ENCODE assay signal across 9 cellular contexts in the genomic region with DNA sequence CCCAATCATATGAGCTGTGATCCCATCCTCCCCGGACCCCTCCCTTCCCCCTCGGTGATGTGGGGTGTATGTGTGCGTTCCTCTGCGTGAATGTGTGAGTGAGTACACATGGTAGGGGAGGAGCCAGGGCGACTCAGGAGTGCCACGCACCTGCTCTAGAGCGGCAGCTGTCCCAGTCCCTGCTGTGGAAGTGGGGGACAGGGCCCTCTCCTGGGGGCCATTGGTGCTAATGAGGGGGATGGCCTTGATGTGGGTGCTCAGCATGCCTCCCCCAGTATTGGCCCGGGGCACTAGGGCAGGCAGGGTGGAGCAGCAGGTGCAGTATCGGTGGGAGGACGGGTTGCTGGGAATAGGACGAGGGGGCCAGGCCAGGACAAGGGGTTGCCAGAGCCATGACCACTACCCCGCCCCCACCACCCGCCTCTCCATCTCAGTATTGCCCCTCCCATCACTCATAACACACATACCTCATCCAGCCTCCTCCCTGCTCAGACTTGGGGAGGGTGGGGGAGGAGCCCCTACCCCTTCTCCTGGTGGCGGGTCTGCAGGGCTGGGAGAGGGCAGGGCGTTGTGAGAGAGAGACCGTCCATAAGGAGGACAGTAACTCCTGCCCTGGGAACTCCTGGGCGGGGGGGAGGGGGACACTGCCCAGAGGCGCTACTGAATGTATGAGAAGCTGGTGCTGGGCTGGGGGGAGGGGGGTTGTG. TPM values are rescaled to one million over a fixed set of nuclear protein-coding genes. Genes with fewer than 3 reads are reported as not detected.
DNase-seq lines count a peak whose midpoint lies in the region; ATAC-seq and TF ChIP-seq lines count a peak whose summit lies in the region.
"Had no signal": no experiment of that assay in that cellular context is flagged by ENCODE, and none has a peak within 500 bp of the region (broad histone marks: within the 10 kb centered on the region; RNA-seq: fewer than 3 reads in every experiment).

No MANE protein-coding gene starts in this region.

- H3K27ac ChIP-seq in lung (ENCODE audit: low read depth in 1 of 2, low read length in 1 of 2) (peak overlapping the region; percentile 60 to 92), transverse colon (peak overlapping the region; percentile 93 to 99 (median 96))

- intact Hi-C loops in transverse colon (cut with DNase I; ENCODE audit: low total_unique reads) = no loop called here

- in situ Hi-C loops in transverse colon (cut with MboI; ENCODE audit: low pct_ligation_motif_present in 1 of 4, low pct_unique_long_range_greater_than_20kb in 1 of 4, low sequenced_read_pairs in 3 of 4) = no loop called here

- peaks cover 0 to 4% of the 10 kb centered on the region in 2 donors for H3K9me3 ChIP-seq in lung (ENCODE audit: control insufficient read depth in 2 of 2, insufficient read depth in 1 of 2, low read length in 1 of 2)
- no peaks in the 10 kb centered on the region for H3K9me3 ChIP-seq in transverse colon

- H3K9me3 Mint-ChIP-seq in brain = no peaks in the 10 kb centered on the region

- H3K4me3 ChIP-seq in lung (no peak overlapping the region), transverse colon (no peak overlapping the region)

- DNase-seq in NCI-H524 (lab: John Stamatoyannopoulos, UW) = peak; percentile 40 to 54
- DNase-seq in NCI-H524 treated with DMSO at 0.1 percent for 48 hours (lab: John Stamatoyannopoulos, UW) = no peak
- no peak for DNase-seq in lung (ENCODE audit: low spot score)
- DNase-seq in transverse colon = no peak
- DNase-seq in RKO (ENCODE audit: low spot score) = no peak
- DNase-seq in KG1 (lab: John Stamatoyannopoulos, UW) = no peak

- peaks cover 3% of the 10 kb centered on the region for H3K27me3 Mint-ChIP-seq in brain

- TF ChIP-seq EP300 in transverse colon (IDR thresholded peaks at IDR 0.05; ENCODE audit: low read depth) = no peak

- H3K4me3 Mint-ChIP-seq in brain = peak overlapping the region in 2 of 5 experiments; percentile 16 to 49

- TF ChIP-seq POLR2A in transverse colon (IDR thresholded peaks at IDR 0.05) = no peak

- no peak for TF ChIP-seq CTCF in brain (conservative IDR thresholded peaks at IDR 0.05)
- TF ChIP-seq CTCF in lung (IDR thresholded peaks at IDR 0.05; ENCODE audit: control extremely low read depth, extremely low read depth) = no peak
- TF ChIP-seq CTCF in transverse colon (IDR thresholded peaks at IDR 0.05) = no peak

- peaks cover 3 to 70% of the 10 kb centered on the region in 2 donors for H3K36me3 ChIP-seq in lung (ENCODE audit: control insufficient read depth in 2 of 2, insufficient read depth in 2 of 2, low read length in 2 of 2)
- H3K36me3 ChIP-seq in transverse colon = peaks cover 0 to 39% (median 13%) of the 10 kb centered on the region in 4 donors

- H3K27me3 ChIP-seq in lung (ENCODE audit: control insufficient read depth, insufficient read depth) (no peaks in the 10 kb centered on the region), transverse colon (no peaks in the 10 kb centered on the region)

- H3K27ac Mint-ChIP-seq in brain = peak overlapping the region; percentile 47 to 98 (median 90)
- H3K27ac Mint-ChIP-seq: activated naive CD4-positive, alpha-beta T cell treated with anti-CD3 and anti-CD28 coated beads, Interleukin-2, amount 50 U/mL, for 72 hours had no signal

- ATAC-seq in lung (ENCODE audit: insufficient read depth, low FRiP score) = no peak
- ATAC-seq in HG02642 (IDR thresholded peaks at IDR 0.05; ENCODE audit: poor library complexity, unreplicated experiment) = no peak
- ATAC-seq: activated naive CD4-positive, alpha-beta T cell treated with anti-CD3 and anti-CD28 coated beads, Interleukin-2, amount 50 U/mL, for 72 hours had no signal

- 61 to 80% methylated on average over 17 to 18 of the region's 18 CpGs for WGBS in lung, 2 donors
- WGBS in transverse colon (ENCODE audit: low coverage in 1 of 2), 2 donors = 51% methylated on average over 13 of the region's 18 CpGs; no CpG with 5 or more reads in 1 of the 2 donors

- H3K4me1 ChIP-seq in lung (ENCODE audit: control insufficient read depth in 2 of 2, insufficient read depth in 2 of 2, low read length in 2 of 2) = peaks cover 13 to 15% of the 10 kb centered on the region in 2 donors
- H3K4me1 ChIP-seq in transverse colon = peaks cover 29 to 57% (median 54%) of the 10 kb centered on the region in 4 donors

- peaks cover 43% of the 10 kb centered on the region for H3K4me1 Mint-ChIP-seq in brain

- peaks cover 23% of the 10 kb centered on the region for H3K36me3 Mint-ChIP-seq in brain

RNA-seq across cellular contexts. Expression of a gene that starts 8.5 kb away (rescaled TPM):
- polyA plus RNA-seq in brain (ENCODE audit: insufficient read depth, low read depth, low replicate concordance) = 43.8 TPM
- 10 to 100 TPM in 1 of 2 donors, 1 to 10 TPM in 1; 3.2 to 19.4 TPM for total RNA-seq in lung
- 10 to 100 TPM in 1 of 2 donors, 1 to 10 TPM in 1; 8.7 to 19.6 TPM for polyA plus RNA-seq in lung
- 10 to 100 TPM in 1 of 4 donors, 1 to 10 TPM in 3; 4.8 to 18.0 (median 7.3) TPM for total RNA-seq in transverse colon

RNA-seq across cellular contexts. Expression of a gene that starts 29.1 kb away (rescaled TPM):
- polyA plus RNA-seq in brain (ENCODE audit: insufficient read depth, low read depth, low replicate concordance) (176 TPM), lung (10 to 100 TPM; 28.5 to 33.6 TPM)
- total RNA-seq in lung (10 to 100 TPM; 41.3 to 55.9 TPM), transverse colon (10 to 100 TPM; 32.6 to 82.6 (median 58.6) TPM)

RNA-seq across cellular contexts. Expression of a gene that starts 29.9 kb away (rescaled TPM):
- polyA plus RNA-seq in brain (ENCODE audit: insufficient read depth, low read depth, low replicate concordance) (94.4 TPM), lung (10 to 100 TPM; 73.2 to 84.6 TPM)
- total RNA-seq in lung (100 to 1,000 TPM in 1 of 2 donors, 10 to 100 TPM in 1; 84.8 to 111 TPM), transverse colon (100 to 1,000 TPM in 2 of 4 donors, 10 to 100 TPM in 2; 73.9 to 258 (median 90.6) TPM)

RNA-seq across cellular contexts. Expression of a gene that starts 37.6 kb away (rescaled TPM):
- polyA plus RNA-seq in brain (ENCODE audit: insufficient read depth, low read depth, low replicate concordance) = 95.0 TPM
- total RNA-seq in lung = 10 to 100 TPM; 69.9 to 82.3 TPM
- polyA plus RNA-seq in lung = 100 to 1,000 TPM in 1 of 2 donors, 10 to 100 TPM in 1; 48.2 to 149 TPM
- 100 to 1,000 TPM in 2 of 4 donors, 10 to 100 TPM in 2; 64.3 to 294 (median 112) TPM for total RNA-seq in transverse colon

RNA-seq across cellular contexts. Expression of a gene that starts 48.5 kb away (rescaled TPM):
- polyA plus RNA-seq in brain (ENCODE audit: insufficient read depth, low read depth, low replicate concordance) (150 TPM), lung (10 to 100 TPM; 37.2 to 47.8 TPM)
- total RNA-seq in lung (10 to 100 TPM; 74.8 to 85.5 TPM), transverse colon (10 to 100 TPM; 41.8 to 65.1 (median 51.0) TPM)

Comparison
In these comparisons a context has a peak if more than half of its experiments do, and no peak if none do; other contexts are left out.
1. DNase-seq: peak in NCI-H524 (2 of 2); none in NCI-H524 treated with DMSO at 0.1 percent for 48 hours (single experiment), lung (single experiment), transverse colon (single experiment), RKO (single experiment) and KG1 (single experiment).